In the genomic region with DNA sequence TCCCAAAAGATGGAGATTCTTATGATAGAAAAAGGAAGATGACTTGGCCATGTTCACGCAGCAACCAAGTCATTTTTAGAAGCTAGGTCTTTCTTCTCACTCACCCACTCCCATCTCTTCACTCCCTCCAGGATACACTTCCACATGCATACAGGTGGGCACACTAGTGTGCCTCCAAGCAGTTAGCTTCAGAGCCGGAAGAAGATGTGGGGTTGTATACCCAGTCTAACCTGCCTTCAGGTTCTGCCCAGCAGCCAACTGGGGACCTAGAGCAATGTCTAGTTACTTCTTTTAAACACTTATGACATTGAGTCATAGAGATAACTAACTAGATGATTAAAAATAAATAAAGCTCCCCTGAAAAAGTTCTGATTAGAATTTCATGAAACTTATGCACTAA, we compare ENCODE assay signal across 10 cellular contexts. TPM values are rescaled to one million over a fixed set of nuclear protein-coding genes. Genes with fewer than 3 reads are reported as not detected.
DNase-seq lines count a peak whose midpoint lies in the region; TF ChIP-seq lines count a peak whose summit lies in the region.
"Had no signal": no experiment of that assay in that cellular context is flagged by ENCODE, and none has a peak within 500 bp of the region (broad histone marks: within the 10 kb centered on the region; RNA-seq: fewer than 3 reads in every experiment).

No MANE protein-coding gene starts in this region.

- H3K4me3 ChIP-seq in kidney epithelial cell (ENCODE audit: low read depth, low read length) (peak overlapping the region; percentile 2), uterus (no peak overlapping the region)

- H3K27me3 ChIP-seq in kidney epithelial cell (ENCODE audit: control insufficient read depth, insufficient read depth, low read length) (no peaks in the 10 kb centered on the region), uterus (no peaks in the 10 kb centered on the region)
- H3K27me3 ChIP-seq: BLaER1 treated with 17β-estradiol and CSF1 and Interleukin-3, amounts not matched to agents 10 nM and 100 nM; right atrium auricular region had no signal

- TF ChIP-seq CTCF in kidney epithelial cell (IDR thresholded peaks at IDR 0.05; ENCODE audit: insufficient read depth, low read length, poor library complexity, severe bottlenecking), result no peak
- no peak for TF ChIP-seq CTCF in uterus (IDR thresholded peaks at IDR 0.05)

- TF ChIP-seq POLR2A in uterus (IDR thresholded peaks at IDR 0.05), result no peak

- no peaks in the 10 kb centered on the region for H3K9me3 ChIP-seq in uterus
- H3K9me3 ChIP-seq: right atrium auricular region had no signal

- intact Hi-C loops in uterus (cut with DNase I; ENCODE audit: low total_unique reads), result no loop called here

- no peaks in the 10 kb centered on the region for H3K36me3 ChIP-seq in kidney epithelial cell (ENCODE audit: control insufficient read depth, insufficient read depth, low read length)
- H3K36me3 ChIP-seq in uterus, result no peaks in the 10 kb centered on the region
- H3K36me3 ChIP-seq: BLaER1 treated with 17β-estradiol and CSF1 and Interleukin-3, amounts not matched to agents 10 nM and 100 nM; right atrium auricular region had no signal

- H3K27ac ChIP-seq in uterus, result peak overlapping the region; percentile 78 to 91
- H3K27ac ChIP-seq: right atrium auricular region had no signal

- peaks cover 0 to 6% of the 10 kb centered on the region in 2 donors for H3K4me1 ChIP-seq in uterus

- DNase-seq in stimulated activated CD4-positive, alpha-beta T cell treated with anti-CD3 and anti-CD28 coated beads, Interleukin-15, amount 100 ng/mL, for 24 hours, result peak; percentile 18
- DNase-seq in stimulated activated CD4-positive, alpha-beta T cell treated with anti-CD3 and anti-CD28 coated beads, Interleukin-12 subunit alpha, Interleukin-12 subunit beta, amount 100 ng/mL, for 4 hours, result no peak
- DNase-seq in T-helper 1 cell (peak in 3 of 5 donors; percentile 10 to 35 (median 14)), kidney epithelial cell (ENCODE audit: low read depth) (no peak), uterus (no peak), epidermal melanocyte (ENCODE audit: insufficient read length, low spot score) (no peak), COLO829 (ENCODE audit: low spot score) (no peak), NCI-H524 treated with DMSO at 0.1 percent for 48 hours (lab: John Stamatoyannopoulos, UW) (no peak)

RNA-seq across cellular contexts. Expression of a gene that starts 21.8 kb away (rescaled TPM):
- total RNA-seq in kidney epithelial cell, result 33.6 and 43.1 TPM in 2 replicates
- total RNA-seq in uterus, result 100 to 1,000 TPM in 1 of 4 donors, 10 to 100 TPM in 3; 56.6 to 131 (median 70.7) TPM

Comparison
In these comparisons a context has a peak if more than half of its experiments do, and no peak if none do; other contexts are left out.
1. DNase-seq: peak in stimulated activated CD4-positive, alpha-beta T cell treated with anti-CD3 and anti-CD28 coated beads, Interleukin-15, amount 100 ng/mL, for 24 hours (single experiment) and T-helper 1 cell (3 of 5); none in stimulated activated CD4-positive, alpha-beta T cell treated with anti-CD3 and anti-CD28 coated beads, Interleukin-12 subunit alpha, Interleukin-12 subunit beta, amount 100 ng/mL, for 4 hours (single experiment), kidney epithelial cell (single experiment), uterus (0 of 2), epidermal melanocyte (single experiment), COLO829 (single experiment) and NCI-H524 treated with DMSO at 0.1 percent for 48 hours (single experiment).